9 cellular contexts compared by ENCODE assay signal in genomic region chr3:66138336-66139234, GRCh38.
DNase-seq lines count a peak whose midpoint lies in the region; ATAC-seq and TF ChIP-seq lines count a peak whose summit lies in the region.
"Had no signal": no experiment of that assay in that cellular context is flagged by ENCODE, and none has a peak within 500 bp of the region (broad histone marks: within the 10 kb centered on the region; RNA-seq: fewer than 3 reads in every experiment).

No MANE protein-coding gene starts in this region.

- peak; percentile 77 for DNase-seq in GM03348 (ENCODE audit: low spot score)
- peak; percentile 47 for DNase-seq in RPMI8226
- peak; percentile 86 for DNase-seq in endodermal cell
- peak; percentile 41 for DNase-seq in lung (ENCODE audit: low spot score)
- no peak for DNase-seq in naive thymus-derived CD8-positive, alpha-beta T cell
- no peak for DNase-seq in activated effector memory CD4-positive, alpha-beta T cell treated with anti-CD3 and anti-CD28 coated beads, Interleukin-2, amount 50 U/mL, for 16 hours

- peak; percentile 69 for ATAC-seq in lung (ENCODE audit: insufficient read depth, low FRiP score)
- no peak for ATAC-seq in naive thymus-derived CD8-positive, alpha-beta T cell

- peaks cover 30% of the 10 kb centered on the region for H3K4me1 ChIP-seq in KMS-11 (ENCODE audit: low read depth, poor library complexity, severe bottlenecking)
- H3K4me1 ChIP-seq in endodermal cell (ENCODE audit: control insufficient read depth, insufficient read depth, low read length) = no peaks in the 10 kb centered on the region
- H3K4me1 ChIP-seq in lung (ENCODE audit: control insufficient read depth in 2 of 2, insufficient read depth in 2 of 2, low read length in 2 of 2) = peaks cover 1 to 6% of the 10 kb centered on the region in 2 donors

- TF ChIP-seq CTCF in 22Rv1 (IDR thresholded peaks at IDR 0.05) = peak; percentile 81
- peak; percentile 47 for TF ChIP-seq CTCF in KMS-11 (conservative IDR thresholded peaks at IDR 0.05; ENCODE audit: low read depth, low read length)
- TF ChIP-seq CTCF in endodermal cell (conservative IDR thresholded peaks at IDR 0.05) = peak; percentile 92
- TF ChIP-seq CTCF in lung (IDR thresholded peaks at IDR 0.05; ENCODE audit: control extremely low read depth, extremely low read depth) = peak; percentile 74

- no peaks in the 10 kb centered on the region for H3K36me3 Mint-ChIP-seq in endodermal cell (ENCODE audit: low read depth)
- no peaks in the 10 kb centered on the region for H3K36me3 Mint-ChIP-seq in naive thymus-derived CD8-positive, alpha-beta T cell

- H3K4me1 Mint-ChIP-seq in endodermal cell = peaks cover 8% of the 10 kb centered on the region
- no peaks in the 10 kb centered on the region for H3K4me1 Mint-ChIP-seq in naive thymus-derived CD8-positive, alpha-beta T cell

- POLR2A ChIA-PET in naive thymus-derived CD8-positive, alpha-beta T cell (lab: Charles Lee) = no interaction called here

- H3K27me3 ChIP-seq in KMS-11 (ENCODE audit: insufficient read depth, low read depth) (no peaks in the 10 kb centered on the region), endodermal cell (ENCODE audit: control insufficient read depth, insufficient read depth, low read length, poor library complexity, severe bottlenecking) (no peaks in the 10 kb centered on the region), lung (ENCODE audit: control insufficient read depth, insufficient read depth) (no peaks in the 10 kb centered on the region)

- H3K4me2 ChIP-seq in KMS-11 = no peak overlapping the region

- peaks cover 12% of the 10 kb centered on the region for H3K9me3 Mint-ChIP-seq in endodermal cell
- peaks cover 0 to 3% (median 0%) of the 10 kb centered on the region in 9 donors for H3K9me3 Mint-ChIP-seq in naive thymus-derived CD8-positive, alpha-beta T cell
- H3K9me3 Mint-ChIP-seq: dendritic cell treated with granulocyte-macrophage colony-stimulating factor and Interleukin-4, amounts not matched to agents 40 ng/mL and 50 ng/mL, for 4 days had no signal

- H3K27me3 Mint-ChIP-seq in endodermal cell (ENCODE audit: insufficient read depth) = no peaks in the 10 kb centered on the region
- H3K27me3 Mint-ChIP-seq in naive thymus-derived CD8-positive, alpha-beta T cell = peaks cover 2 to 17% (median 4%) of the 10 kb centered on the region in 5 donors
- H3K27me3 Mint-ChIP-seq: dendritic cell treated with granulocyte-macrophage colony-stimulating factor and Interleukin-4, amounts not matched to agents 40 ng/mL and 50 ng/mL, for 4 days had no signal

- H3K36me3 ChIP-seq in KMS-11 (ENCODE audit: insufficient read depth) (no peaks in the 10 kb centered on the region), endodermal cell (ENCODE audit: control insufficient read depth, insufficient read depth, low read length) (no peaks in the 10 kb centered on the region), lung (ENCODE audit: control insufficient read depth in 2 of 2, insufficient read depth in 2 of 2, low read length in 2 of 2) (no peaks in the 10 kb centered on the region)

- no peaks in the 10 kb centered on the region for H4K20me1 ChIP-seq in KMS-11 (ENCODE audit: insufficient read depth)

- 10 to 32% methylated on average over 2 to 6 of the region's 6 CpGs for WGBS in endodermal cell (ENCODE audit: insufficient coverage in 1 of 2, insufficient read length in 1 of 2), 2 experiments
- 17% methylated on average over 6 of the region's 6 CpGs for WGBS in lung, 2 donors

- H2AFZ ChIP-seq in KMS-11 (ENCODE audit: low read depth) = no peak overlapping the region

- no peak overlapping the region for H3K27ac ChIP-seq in 22Rv1
- H3K27ac ChIP-seq in KMS-11 = no peak overlapping the region
- no peak overlapping the region for H3K27ac ChIP-seq in endodermal cell (ENCODE audit: low read depth, low read length)
- no peak overlapping the region for H3K27ac ChIP-seq in lung (ENCODE audit: low read depth in 1 of 2, low read length in 1 of 2)

- H3K4me3 ChIP-seq in KMS-11 (IDR thresholded peaks at IDR 0.05; ENCODE audit: insufficient read depth, low read depth, low read length) (no peak overlapping the region), endodermal cell (ENCODE audit: low read length) (no peak overlapping the region), lung (no peak overlapping the region)

- no peak overlapping the region for H3K4me3 Mint-ChIP-seq in endodermal cell
- H3K4me3 Mint-ChIP-seq in naive thymus-derived CD8-positive, alpha-beta T cell = no peak overlapping the region
- H3K4me3 Mint-ChIP-seq: dendritic cell treated with granulocyte-macrophage colony-stimulating factor and Interleukin-4, amounts not matched to agents 40 ng/mL and 50 ng/mL, for 4 days had no signal

- no peak overlapping the region for H3K27ac Mint-ChIP-seq in endodermal cell
- H3K27ac Mint-ChIP-seq in naive thymus-derived CD8-positive, alpha-beta T cell = no peak overlapping the region
- H3K27ac Mint-ChIP-seq: dendritic cell treated with granulocyte-macrophage colony-stimulating factor and Interleukin-4, amounts not matched to agents 40 ng/mL and 50 ng/mL, for 4 days had no signal

- no peaks in the 10 kb centered on the region for H3K9me3 ChIP-seq in endodermal cell (ENCODE audit: control insufficient read depth, low read length)
- H3K9me3 ChIP-seq in lung (ENCODE audit: control insufficient read depth in 2 of 2, insufficient read depth in 1 of 2, low read length in 1 of 2) = no peaks in the 10 kb centered on the region

- H3K9ac ChIP-seq in KMS-11 (no peak overlapping the region), endodermal cell (ENCODE audit: extremely low read depth, low read length, poor library complexity, severe bottlenecking) (no peak overlapping the region)

- H3K79me2 ChIP-seq in KMS-11 (ENCODE audit: insufficient read depth, low read depth) = no peaks in the 10 kb centered on the region

Comparison
In these comparisons a context has a peak if more than half of its experiments do, and no peak if none do; other contexts are left out.
1. DNase-seq: peak in GM03348 (single experiment), RPMI8226 (single experiment), endodermal cell (single experiment) and lung (single experiment); none in naive thymus-derived CD8-positive, alpha-beta T cell (0 of 10) and activated effector memory CD4-positive, alpha-beta T cell treated with anti-CD3 and anti-CD28 coated beads, Interleukin-2, amount 50 U/mL, for 16 hours (single experiment).
2. Peak in every context shown above with its lines, with median percentiles within 50 percentile points of each other: CTCF ChIP-seq.